In the genomic region with DNA sequence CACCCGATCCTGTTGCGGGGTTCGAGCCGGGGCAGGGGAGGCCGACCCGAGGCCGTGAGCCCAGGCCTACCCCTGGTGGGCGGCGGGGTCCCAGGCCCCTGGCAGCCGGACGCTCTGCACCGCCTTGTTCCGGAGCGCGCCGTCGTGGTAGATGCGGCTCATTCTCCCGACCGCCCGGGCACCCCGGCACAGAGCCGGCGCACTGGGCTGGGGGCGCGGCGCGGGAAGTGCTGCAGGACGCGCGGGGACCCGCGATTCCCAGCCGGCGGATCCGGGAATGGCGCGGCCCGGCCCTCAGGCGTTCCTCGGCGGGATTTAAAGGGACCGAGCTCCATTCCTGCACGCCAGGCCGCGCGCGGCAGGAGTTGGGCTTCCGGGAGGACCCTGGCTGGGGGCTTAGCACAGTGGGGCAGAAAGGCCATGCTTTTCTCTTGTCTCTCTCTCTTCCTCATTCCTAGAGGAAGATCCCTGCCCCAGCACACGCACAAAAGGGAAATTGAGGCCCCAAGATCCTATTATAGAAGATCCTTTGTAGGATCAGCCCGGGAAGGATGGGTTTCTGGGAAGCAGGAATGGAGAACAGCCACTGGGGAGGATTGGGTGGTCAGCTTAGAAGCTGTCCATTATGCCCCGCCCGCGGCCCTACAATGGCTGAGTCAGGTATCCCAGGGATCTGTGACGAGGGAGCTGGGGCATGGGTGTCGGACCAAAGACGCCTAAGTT, we compare ENCODE assay signal across 8 cellular contexts. TPM values are rescaled to one million over a fixed set of nuclear protein-coding genes. Genes with fewer than 3 reads are reported as not detected.
A peak's percentile ranks its signal among the peaks of the same experiment; 100 is the strongest.
DNase-seq lines count a peak whose midpoint lies in the region; ATAC-seq and TF ChIP-seq lines count a peak whose summit lies in the region.

A gene (minus strand): TSS at position 279 of the 723 bp plus-strand sequence. CDS start 117 bp downstream, at position 162.

- H3K27me3 ChIP-seq in neural progenitor cell: no peaks in the 10 kb centered on the region

- H3K79me2 ChIP-seq in neural progenitor cell (ENCODE audit: low read depth): no peaks in the 10 kb centered on the region

- H3K36me3 Mint-ChIP-seq in activated naive CD8-positive, alpha-beta T cell: no peaks in the 10 kb centered on the region
- H3K36me3 Mint-ChIP-seq in glutamatergic neuron (ENCODE audit: unreplicated experiment): no peaks in the 10 kb centered on the region
- peaks cover 6% of the 10 kb centered on the region for H3K36me3 Mint-ChIP-seq in neural progenitor cell

- peak within 1 kb of the TSS; percentile 49 for H3K27ac ChIP-seq in neural progenitor cell

- H3K4me1 ChIP-seq in neural progenitor cell: peaks cover 16% of the 10 kb centered on the region

- H3K36me3 ChIP-seq in neural progenitor cell: no peaks in the 10 kb centered on the region

- peaks cover 9% of the 10 kb centered on the region for H3F3A ChIP-seq in neural progenitor cell (ENCODE audit: low read depth)

- peaks cover 8% of the 10 kb centered on the region for H3K4me1 Mint-ChIP-seq in activated naive CD8-positive, alpha-beta T cell (ENCODE audit: low read depth)
- peaks cover 4% of the 10 kb centered on the region for H3K4me1 Mint-ChIP-seq in glutamatergic neuron (ENCODE audit: low read depth, unreplicated experiment)
- peaks cover 19% of the 10 kb centered on the region for H3K4me1 Mint-ChIP-seq in neural progenitor cell

- peaks cover 20% of the 10 kb centered on the region for H3K27me3 Mint-ChIP-seq in activated naive CD8-positive, alpha-beta T cell
- H3K27me3 Mint-ChIP-seq in glutamatergic neuron (ENCODE audit: unreplicated experiment): no peaks in the 10 kb centered on the region
- peaks cover 10% of the 10 kb centered on the region for H3K27me3 Mint-ChIP-seq in neural progenitor cell (ENCODE audit: insufficient read depth, low read depth)

- no peaks in the 10 kb centered on the region for H4K20me1 ChIP-seq in neural progenitor cell (ENCODE audit: low read depth)

- peak within 1 kb of the TSS; percentile 44 for H3K4me3 Mint-ChIP-seq in activated naive CD8-positive, alpha-beta T cell
- peak within 1 kb of the TSS; percentile 84 for H3K4me3 Mint-ChIP-seq in glutamatergic neuron (ENCODE audit: unreplicated experiment)
- H3K4me3 Mint-ChIP-seq in neural progenitor cell: peak within 1 kb of the TSS; percentile 86

- H3K27ac Mint-ChIP-seq in activated naive CD8-positive, alpha-beta T cell: no peak within 1 kb of the TSS
- H3K27ac Mint-ChIP-seq in glutamatergic neuron (ENCODE audit: unreplicated experiment): peak within 1 kb of the TSS; percentile 16
- H3K27ac Mint-ChIP-seq in neural progenitor cell: peak within 1 kb of the TSS; percentile 83

- ATAC-seq in GM18907 (IDR thresholded peaks at IDR 0.05; ENCODE audit: unreplicated experiment) (no peak), HG02642 (IDR thresholded peaks at IDR 0.05; ENCODE audit: poor library complexity, unreplicated experiment) (no peak), HG02840 (IDR thresholded peaks at IDR 0.05; ENCODE audit: low FRiP score, unreplicated experiment) (no peak)

- H3K9ac ChIP-seq in neural progenitor cell: peak within 1 kb of the TSS; percentile 42

- H3K4me2 ChIP-seq in neural progenitor cell: peak within 1 kb of the TSS; percentile 73

- no peaks in the 10 kb centered on the region for H3K9me3 Mint-ChIP-seq in activated naive CD8-positive, alpha-beta T cell (ENCODE audit: low read depth)
- peaks cover 3% of the 10 kb centered on the region for H3K9me3 Mint-ChIP-seq in glutamatergic neuron (ENCODE audit: unreplicated experiment)
- H3K9me3 Mint-ChIP-seq in neural progenitor cell: no peaks in the 10 kb centered on the region

- no peaks in the 10 kb centered on the region for H3K9me3 ChIP-seq in neural progenitor cell (ENCODE audit: low read depth)

- peak within 1 kb of the TSS; percentile 44 for H3K4me3 ChIP-seq in neural progenitor cell

- TF ChIP-seq CTCF in glutamatergic neuron (IDR thresholded peaks at IDR 0.05; ENCODE audit: partially characterized antibody, unreplicated experiment) (no peak), neural progenitor cell (IDR thresholded peaks at IDR 0.05) (no peak)

- DNase-seq in AG20443 (ENCODE audit: low spot score): peak; percentile 86
- DNase-seq in HT1080 (ENCODE audit: low read depth): peak; percentile 28
- peak; percentile 78 for DNase-seq in glutamatergic neuron
- peak; percentile 83 for DNase-seq in neural progenitor cell (ENCODE audit: low spot score)

- peak within 1 kb of the TSS; percentile 99 for H2AFZ ChIP-seq in neural progenitor cell (replicated peaks)

RNA-seq across cellular contexts. Expression of the gene that starts here (rescaled TPM):
- 3.0 and 3.1 TPM in 2 replicates for total RNA-seq in HT1080 (2014; rRNA removed; shearing (Covaris generic))
- polyA plus RNA-seq in HT1080 (2015; cell fraction: cytosol; rRNA removed): 4.0 and 4.6 TPM in 2 replicates
- polyA plus RNA-seq in HT1080 (2015; cell fraction: nucleus; rRNA removed): 4.5 and 5.0 TPM in 2 replicates
- total RNA-seq in glutamatergic neuron (ENCODE audit: unreplicated experiment): 9.0 TPM
- 5.9 and 10.4 TPM in 2 replicates for total RNA-seq in neural progenitor cell (ENCODE audit: low replicate concordance)

Comparison
In these comparisons a context has a peak if more than half of its experiments do, and no peak if none do; other contexts are left out.
1. DNase-seq: peak in every context shown above with its lines; median percentile 86 in AG20443; 83 in neural progenitor cell; 78 in glutamatergic neuron; 28 in HT1080.